8 cellular contexts compared by ENCODE assay signal in genomic region chr20:41249781-41250281, GRCh38.
DNase-seq lines count a peak whose midpoint lies in the region; ATAC-seq and TF ChIP-seq lines count a peak whose summit lies in the region.

No MANE protein-coding gene starts in this region.

- no peak overlapping the region for H3K4me2 ChIP-seq in PC-9
- peak overlapping the region; percentile 48 for H3K4me2 ChIP-seq in fibroblast of lung (ENCODE audit: extremely low read depth, insufficient read depth, low read length)

- H3K9me3 ChIP-seq in PC-9 (ENCODE audit: insufficient read depth, low read depth): no peaks in the 10 kb centered on the region
- no peaks in the 10 kb centered on the region for H3K9me3 ChIP-seq in fibroblast of lung (ENCODE audit: control insufficient read depth, insufficient read depth, low read depth, low read length)
- H3K9me3 ChIP-seq in neuron (ENCODE audit: low read length): no peaks in the 10 kb centered on the region

- CTCF ChIA-PET in PC-9 (lab: Charles Lee): no interaction called here

- H3K4me3 ChIP-seq in PC-9: no peak overlapping the region
- H3K4me3 ChIP-seq in fibroblast of lung (replicated peaks in 1 of 4; ENCODE audit: control extremely low read depth in 1 of 4, insufficient read depth in 1 of 4, low read depth in 3 of 4, low read length in 4 of 4): peak overlapping the region in 1 of 4 experiments; percentile 15
- H3K4me3 ChIP-seq in neuron (ENCODE audit: low read length): peak overlapping the region; percentile 27

- POLR2A ChIA-PET in PC-9 (lab: Charles Lee; ENCODE audit: unreplicated experiment): no interaction called here

- no peak overlapping the region for H3K27ac ChIP-seq in PC-9
- H3K27ac ChIP-seq in fibroblast of lung (ENCODE audit: insufficient read depth, low read length): peak overlapping the region; percentile 79

- TF ChIP-seq CTCF in GM20000 (IDR thresholded peaks at IDR 0.05; ENCODE audit: extremely low read depth, missing control alignments): no peak
- peak; percentile 19; the same call in 1 of the 2 replicates for TF ChIP-seq CTCF in PC-9 (conservative IDR thresholded peaks at IDR 0.05)
- peak in 1 of 2 donors; percentile 45 for TF ChIP-seq CTCF in fibroblast of lung (conservative IDR thresholded peaks at IDR 0.05 in 1 of 2, IDR thresholded peaks at IDR 0.05 in 1 of 2; ENCODE audit: low read depth in 1 of 2, low read length in 2 of 2)

- H3K79me2 ChIP-seq in PC-9 (ENCODE audit: low read depth) (no peaks in the 10 kb centered on the region), fibroblast of lung (ENCODE audit: control insufficient read depth, insufficient read depth, low read length) (peaks cover 12% of the 10 kb centered on the region)

- no peak overlapping the region for H2AFZ ChIP-seq in PC-9
- no peak overlapping the region for H2AFZ ChIP-seq in fibroblast of lung (ENCODE audit: low read length)
- peak overlapping the region; percentile 71 for H2AFZ ChIP-seq in neuron (ENCODE audit: low read depth, low read length)

- no peaks in the 10 kb centered on the region for H3K9me2 ChIP-seq in PC-9 (ENCODE audit: insufficient read depth)

- BruUV-seq in PC-9 (replicated peaks; lab: Mats Ljungman, UMichigan): no TSS peak

- no peak for ATAC-seq in GM21619 (IDR thresholded peaks at IDR 0.05; ENCODE audit: unreplicated experiment)

- H4K20me1 ChIP-seq in PC-9 (ENCODE audit: insufficient read depth) (no peaks in the 10 kb centered on the region; the same call in 1 of the 2 replicates), fibroblast of lung (ENCODE audit: control insufficient read depth, extremely low read depth, insufficient read depth, low read length) (no peaks in the 10 kb centered on the region)

- intact Hi-C loops in PC-9 (cut with micrococcal nuclease; ENCODE audit: unreplicated experiment): no loop called here

- H3K27me3 ChIP-seq in PC-9 (ENCODE audit: insufficient read depth, low read depth) (no peaks in the 10 kb centered on the region), fibroblast of lung (ENCODE audit: control insufficient read depth, insufficient read depth, low read length) (no peaks in the 10 kb centered on the region), neuron (ENCODE audit: insufficient read depth, low read length) (no peaks in the 10 kb centered on the region)

- H3F3A ChIP-seq in PC-9 (ENCODE audit: insufficient read depth, low read depth): no peaks in the 10 kb centered on the region; the same call in 1 of the 2 replicates

- H3K9ac ChIP-seq in fibroblast of lung (ENCODE audit: insufficient read depth, low read length): no peak overlapping the region

- H3K4me1 ChIP-seq in PC-9 (replicated peaks; ENCODE audit: insufficient read depth): peaks cover 7% of the 10 kb centered on the region; the same call in 1 of the 2 replicates
- peaks cover 21% of the 10 kb centered on the region for H3K4me1 ChIP-seq in fibroblast of lung (ENCODE audit: control insufficient read depth, extremely low read depth, insufficient read depth, low read length)
- peaks cover 30% of the 10 kb centered on the region for H3K4me1 ChIP-seq in neuron (ENCODE audit: insufficient read depth, low read length)

- DNase-seq in GM20000 (ENCODE audit: low spot score) (peak; percentile 17), PC-9 (no peak), fibroblast of lung (ENCODE audit: low read depth in 2 of 2) (peak; percentile 47 to 78), cerebellar nuclear complex (lab: John Stamatoyannopoulos, UW) (no peak), T1000 (lab: John Stamatoyannopoulos, UW) (no peak)
- no peak for DNase-seq in activated CD4-positive, alpha-beta T cell treated with anti-CD3 and anti-CD28 coated beads for 4 hours

- H3K36me3 ChIP-seq in PC-9 (ENCODE audit: low read depth) (no peaks in the 10 kb centered on the region), fibroblast of lung (ENCODE audit: control insufficient read depth, insufficient read depth, low read length) (no peaks in the 10 kb centered on the region), neuron (ENCODE audit: insufficient read depth, low read length) (no peaks in the 10 kb centered on the region)

Comparison
In these comparisons a context has a peak if more than half of its experiments do, and no peak if none do; other contexts are left out.
1. DNase-seq: peak in GM20000 (single experiment) and fibroblast of lung (2 of 2); none in PC-9 (0 of 2), activated CD4-positive, alpha-beta T cell treated with anti-CD3 and anti-CD28 coated beads for 4 hours (0 of 2), cerebellar nuclear complex (0 of 2) and T1000 (single experiment).